8 cellular contexts compared by ENCODE assay signal in genomic region chr9:136944519-136945332, GRCh38. TPM values are rescaled to one million over a fixed set of nuclear protein-coding genes. Genes with fewer than 3 reads are reported as not detected.
DNase-seq lines count a peak whose midpoint lies in the region; ATAC-seq and TF ChIP-seq lines count a peak whose summit lies in the region.

Gene C8G, plus strand, starts transcription at chr9:136945243. Its CDS starts 78 bp downstream, at chr9:136945321.
Gene FBXW5, minus strand, starts transcription at chr9:136944738. Its CDS starts 655 bp downstream, at chr9:136944083.

- peaks cover 16% of the 10 kb centered on the region for H3K4me1 ChIP-seq in CD8-positive, alpha-beta T cell (ENCODE audit: insufficient read depth, low read length)
- peaks cover 15% of the 10 kb centered on the region for H3K4me1 ChIP-seq in ectodermal cell (ENCODE audit: control insufficient read depth, insufficient read depth, low read length)
- H3K4me1 ChIP-seq in lower lobe of right lung, result peaks cover 40% of the 10 kb centered on the region

- H3K4me1 Mint-ChIP-seq in CD8-positive, alpha-beta T cell (ENCODE audit: low read depth), result peaks cover 12% of the 10 kb centered on the region
- H3K4me1 Mint-ChIP-seq in activated CD8-positive, alpha-beta T cell treated with anti-CD3 and anti-CD28 coated beads for 36 hours (ENCODE audit: low read depth), result peaks cover 14% of the 10 kb centered on the region

- peak within 1 kb of the TSS; percentile 63 for H3K4me3 ChIP-seq in CD8-positive, alpha-beta T cell (ENCODE audit: low read depth, low read length)
- H3K4me3 ChIP-seq in ectodermal cell (ENCODE audit: insufficient read depth, low read depth, low read length), result peak within 1 kb of the TSS; percentile 69
- peak within 1 kb of the TSS; percentile 98 for H3K4me3 ChIP-seq in lower lobe of right lung

- peak within 1 kb of the TSS; percentile 62 for H3K27ac Mint-ChIP-seq in CD8-positive, alpha-beta T cell
- H3K27ac Mint-ChIP-seq in activated CD8-positive, alpha-beta T cell treated with anti-CD3 and anti-CD28 coated beads for 36 hours, result peak within 1 kb of the TSS; percentile 83

- H3K9me3 ChIP-seq in CD8-positive, alpha-beta T cell (ENCODE audit: low read length), result no peaks in the 10 kb centered on the region
- H3K9me3 ChIP-seq in ectodermal cell (ENCODE audit: control insufficient read depth, low read length) (no peaks in the 10 kb centered on the region), lower lobe of right lung (no peaks in the 10 kb centered on the region)

- DNase-seq in CD8-positive, alpha-beta T cell, result peak; percentile 87 to 98 (median 92)
- DNase-seq in NCI-H82 treated with DMSO at 0.1 percent for 48 hours (lab: John Stamatoyannopoulos, UW; ENCODE audit: unreplicated experiment), result peak; percentile 81
- peak; percentile 93 for DNase-seq in activated CD8-positive, alpha-beta T cell treated with anti-CD3 and anti-CD28 coated beads for 36 hours
- DNase-seq in lower lobe of right lung, result peak; percentile 97
- peak; percentile 85 to 95 (median 92) for DNase-seq in stimulated activated CD4-positive, alpha-beta T cell treated with anti-CD3 and anti-CD28 coated beads, TNF-alpha, amount 100 ng/mL, for 1 hour (ENCODE audit: low read depth in 3 of 3, low spot score in 1 of 3)

- ATAC-seq in CD8-positive, alpha-beta T cell, result peak; percentile 87
- peak; percentile 66 for ATAC-seq in GM19438 (IDR thresholded peaks at IDR 0.05; ENCODE audit: low read depth, unreplicated experiment)
- ATAC-seq in HG03571 (IDR thresholded peaks at IDR 0.05; ENCODE audit: unreplicated experiment), result peak; percentile 71
- peak; percentile 89 for ATAC-seq in activated CD8-positive, alpha-beta T cell treated with anti-CD3 and anti-CD28 coated beads for 36 hours
- ATAC-seq in lower lobe of right lung, result peak; percentile 87 to 93

- H3K36me3 Mint-ChIP-seq in CD8-positive, alpha-beta T cell, result peaks cover 30% of the 10 kb centered on the region
- H3K36me3 Mint-ChIP-seq in activated CD8-positive, alpha-beta T cell treated with anti-CD3 and anti-CD28 coated beads for 36 hours (ENCODE audit: low read depth), result peaks cover 17% of the 10 kb centered on the region

- 7% methylated on average over 74 of the region's 74 CpGs for WGBS in ectodermal cell, 2 experiments

- intact Hi-C loops in CD8-positive, alpha-beta T cell (cut with DNase I, micrococcal nuclease), result loop anchor here (1.0 to 2.0 kb wide), 11 partner anchors 34 to 279 kb away; partner anchors contain the start of genes TMEM141 (in 2 of the 2), TRAF2 (in 2 of the 2), ABCA2 (in 1 of the 2) and AJM1 (in 1 of the 2)
- intact Hi-C loops in activated CD8-positive, alpha-beta T cell treated with anti-CD3 and anti-CD28 coated beads for 36 hours (cut with micrococcal nuclease), result no loop called here
- intact Hi-C loops in lower lobe of right lung (cut with DNase I), result no loop called here

- no peaks in the 10 kb centered on the region for H3K27me3 Mint-ChIP-seq in CD8-positive, alpha-beta T cell (ENCODE audit: low read depth)
- H3K27me3 Mint-ChIP-seq in activated CD8-positive, alpha-beta T cell treated with anti-CD3 and anti-CD28 coated beads for 36 hours, result no peaks in the 10 kb centered on the region

- H3K9me3 Mint-ChIP-seq in CD8-positive, alpha-beta T cell, result no peaks in the 10 kb centered on the region
- no peaks in the 10 kb centered on the region for H3K9me3 Mint-ChIP-seq in activated CD8-positive, alpha-beta T cell treated with anti-CD3 and anti-CD28 coated beads for 36 hours

- no peaks in the 10 kb centered on the region for H3K27me3 ChIP-seq in CD8-positive, alpha-beta T cell (ENCODE audit: insufficient read depth, low read length)
- no peaks in the 10 kb centered on the region for H3K27me3 ChIP-seq in ectodermal cell (ENCODE audit: control insufficient read depth, insufficient read depth, low read length, poor library complexity, severe bottlenecking)
- no peaks in the 10 kb centered on the region for H3K27me3 ChIP-seq in lower lobe of right lung (ENCODE audit: low read depth)

- CTCF ChIA-PET in CD8-positive, alpha-beta T cell (lab: Charles Lee), result interaction anchor here (0.8 to 4.1 kb wide), 10 partner anchors 10 to 134 kb away, joined by 3 to 68 read pairs (median 4); partner anchors contain the start of gene ABCA2
- CTCF ChIA-PET in activated CD8-positive, alpha-beta T cell treated with anti-CD3 and anti-CD28 coated beads for 36 hours (lab: Charles Lee), result interaction anchor here (0.6 to 5.3 kb wide), 10 partner anchors 35 to 123 kb away, joined by 3 to 82 read pairs (median 3); partner anchors contain the start of genes FUT7 and TRAF2

- peak within 1 kb of the TSS; percentile 82 for H3K4me3 Mint-ChIP-seq in CD8-positive, alpha-beta T cell
- H3K4me3 Mint-ChIP-seq in activated CD8-positive, alpha-beta T cell treated with anti-CD3 and anti-CD28 coated beads for 36 hours, result peak within 1 kb of the TSS; percentile 77

- TF ChIP-seq CTCF in CD8-positive, alpha-beta T cell (IDR thresholded peaks at IDR 0.05), result peak; percentile 96
- peak; percentile 96 for TF ChIP-seq CTCF in activated CD8-positive, alpha-beta T cell treated with anti-CD3 and anti-CD28 coated beads for 36 hours (IDR thresholded peaks at IDR 0.05)
- peak; percentile 96 for TF ChIP-seq CTCF in lower lobe of right lung (IDR thresholded peaks at IDR 0.05)

- peak within 1 kb of the TSS; percentile 48 for H3K27ac ChIP-seq in CD8-positive, alpha-beta T cell (ENCODE audit: low read depth, low read length)
- H3K27ac ChIP-seq in ectodermal cell (ENCODE audit: insufficient read depth, low read depth, low read length, poor library complexity, severe bottlenecking), result peak within 1 kb of the TSS; percentile 50
- H3K27ac ChIP-seq in lower lobe of right lung, result peak within 1 kb of the TSS; percentile 87

- POLR2A ChIA-PET in CD8-positive, alpha-beta T cell (lab: Charles Lee), result interaction anchor here (0.7 to 1.6 kb wide), 10 partner anchors 40 to 142 kb away, joined by 3 to 7 read pairs (median 4); partner anchors contain the start of genes AJM1, CLIC3, MAN1B1 and PAXX
- POLR2A ChIA-PET in activated CD8-positive, alpha-beta T cell treated with anti-CD3 and anti-CD28 coated beads for 36 hours (lab: Charles Lee), result interaction anchor here (0.6 to 1.4 kb wide), 8 partner anchors 12 to 491 kb away, joined by 3 to 5 read pairs (median 3); partner anchors contain the start of gene RABL6

- peaks cover 27% of the 10 kb centered on the region for H3K36me3 ChIP-seq in CD8-positive, alpha-beta T cell (ENCODE audit: insufficient read depth, low read length)
- H3K36me3 ChIP-seq in ectodermal cell (ENCODE audit: control insufficient read depth, insufficient read depth, low read length), result peaks cover 27% of the 10 kb centered on the region
- H3K36me3 ChIP-seq in lower lobe of right lung, result peaks cover 35% of the 10 kb centered on the region

RNA-seq across cellular contexts. Expression of gene C8G, which starts in this region (rescaled TPM):
- total RNA-seq in CD8-positive, alpha-beta T cell, result not detected
- total RNA-seq in activated CD8-positive, alpha-beta T cell treated with anti-CD3 and anti-CD28 coated beads for 36 hours, result under 1 TPM in 1 of 2 experiments, not detected in 1; 0.83 TPM
- polyA plus RNA-seq in ectodermal cell (2013, experiment 1 of 4), result not detected
- polyA plus RNA-seq in ectodermal cell (2013, experiment 2 of 4), result not detected
- polyA plus RNA-seq in ectodermal cell (2013, experiment 3 of 4), result not detected
- polyA plus RNA-seq in ectodermal cell (2013, experiment 4 of 4), result not detected
- 2.2 TPM for total RNA-seq in lower lobe of right lung

RNA-seq across cellular contexts. Expression of gene FBXW5, which starts in this region (rescaled TPM):
- 10 to 100 TPM; 38.4 to 39.5 TPM for total RNA-seq in CD8-positive, alpha-beta T cell
- total RNA-seq in activated CD8-positive, alpha-beta T cell treated with anti-CD3 and anti-CD28 coated beads for 36 hours, result 10 to 100 TPM; 53.4 to 54.0 TPM
- 52.7 TPM for polyA plus RNA-seq in ectodermal cell (2013, experiment 1 of 4)
- polyA plus RNA-seq in ectodermal cell (2013, experiment 2 of 4), result 54.9 TPM
- 40.9 TPM for polyA plus RNA-seq in ectodermal cell (2013, experiment 3 of 4)
- 48.6 TPM for polyA plus RNA-seq in ectodermal cell (2013, experiment 4 of 4)
- 83.2 TPM for total RNA-seq in lower lobe of right lung

Comparison
In these comparisons a context has a peak if more than half of its experiments do, and no peak if none do; other contexts are left out.
1. Peak in every context shown above with its lines: DNase-seq, ATAC-seq, H3K4me3 ChIP-seq and H3K27ac ChIP-seq.
2. intact Hi-C loops: an anchor here in CD8-positive, alpha-beta T cell (1.0 to 2.0 kb wide); none called in activated CD8-positive, alpha-beta T cell treated with anti-CD3 and anti-CD28 coated beads for 36 hours and lower lobe of right lung.